7 cellular contexts compared by ENCODE assay signal in the genomic region with DNA sequence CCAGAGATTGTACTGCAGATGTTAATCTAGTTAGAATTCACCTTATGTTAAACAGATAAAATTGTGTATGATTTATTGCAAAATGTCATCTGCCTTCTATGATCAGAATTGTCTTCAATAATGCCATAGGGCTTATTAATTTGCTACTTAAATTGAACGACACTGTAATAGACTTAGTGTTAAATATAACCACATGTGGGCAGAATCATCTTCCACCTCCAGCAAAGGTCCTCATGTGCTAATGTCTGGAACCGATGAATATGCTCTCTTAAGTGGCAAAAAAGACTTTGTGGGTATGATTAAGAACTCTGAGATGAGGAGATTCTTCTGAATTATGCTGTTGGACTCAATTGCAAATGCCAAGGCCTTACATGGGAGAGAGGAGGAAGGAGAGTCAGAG. TPM values are rescaled to one million over a fixed set of nuclear protein-coding genes. Genes with fewer than 3 reads are reported as not detected.
"Had no signal": no experiment of that assay in that cellular context is flagged by ENCODE, and none has a peak within 500 bp of the region (broad histone marks: within the 10 kb centered on the region; RNA-seq: fewer than 3 reads in every experiment).

No MANE protein-coding gene starts in this region.

- H3K9me3 Mint-ChIP-seq: IgD-negative memory B cell had no signal

- H3K4me3 Mint-ChIP-seq: IgD-negative memory B cell had no signal

- H3K27me3 Mint-ChIP-seq: IgD-negative memory B cell had no signal

- ATAC-seq: HepG2, K562 had no signal

- DNase-seq: IMR-90, KBM-7 had no signal

- H3K36me3 Mint-ChIP-seq: IgD-negative memory B cell had no signal

RNA-seq across cellular contexts. Expression of a gene that starts 4.3 kb away (rescaled TPM):
- total RNA-seq: HepG2, HT-29, HT1080, IMR-90, K562 had no signal

RNA-seq across cellular contexts. Expression of a gene that starts 14.5 kb away (rescaled TPM):
- total RNA-seq: HepG2, HT-29, HT1080, IMR-90, K562 had no signal

RNA-seq across cellular contexts. Expression of a gene that starts 24.8 kb away (rescaled TPM):
- total RNA-seq: HepG2, HT-29, HT1080, IMR-90, K562 had no signal

RNA-seq across cellular contexts. Expression of a gene that starts 33.1 kb away (rescaled TPM):
- total RNA-seq: HepG2, HT-29, HT1080, IMR-90, K562 had no signal

RNA-seq across cellular contexts. Expression of a gene that starts 56.0 kb away (rescaled TPM):
- total RNA-seq: HepG2, HT-29, HT1080, IMR-90, K562 had no signal
